ENCODE assay signal across 13 cellular contexts in the genomic region with DNA sequence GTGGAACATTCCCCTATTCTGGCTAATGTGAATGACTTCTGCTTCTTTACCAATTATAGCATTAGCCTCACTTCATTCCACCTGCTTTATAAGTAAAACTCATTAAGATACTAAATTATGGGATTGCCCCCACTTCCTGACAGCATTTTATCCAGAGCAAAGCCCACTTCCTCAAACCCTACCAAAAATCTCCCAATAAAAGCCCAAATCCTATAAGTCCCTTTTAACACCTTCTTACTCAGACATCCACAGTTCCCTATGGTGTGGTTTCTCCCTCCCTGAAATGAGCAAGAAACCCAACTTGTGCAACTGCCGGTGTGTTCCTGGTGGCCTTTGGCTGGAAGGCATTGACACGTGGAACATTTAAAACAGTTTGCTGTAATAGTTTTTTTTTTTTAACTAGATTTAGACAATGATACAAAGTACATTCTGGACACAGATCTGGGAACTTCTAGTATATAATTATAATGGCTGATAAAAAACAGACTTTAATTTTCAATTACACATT. TPM values are rescaled to one million over a fixed set of nuclear protein-coding genes. Genes with fewer than 3 reads are reported as not detected.
DNase-seq lines count a peak whose midpoint lies in the region; ATAC-seq, FAIRE-seq and TF ChIP-seq lines count a peak whose summit lies in the region.
"Had no signal": no experiment of that assay in that cellular context is flagged by ENCODE, and none has a peak within 500 bp of the region (broad histone marks: within the 10 kb centered on the region; RNA-seq: fewer than 3 reads in every experiment).

No MANE protein-coding gene starts in this region.

- H3K79me2 ChIP-seq in PC-9 (ENCODE audit: low read depth) = no peaks in the 10 kb centered on the region

- TF ChIP-seq CTCF in right lobe of liver (IDR thresholded peaks at IDR 0.05) (no peak), PC-9 (conservative IDR thresholded peaks at IDR 0.05) (no peak)

- H4K20me1 ChIP-seq in PC-9 (ENCODE audit: insufficient read depth) = no peaks in the 10 kb centered on the region

- H3K9me3 ChIP-seq in right lobe of liver (no peaks in the 10 kb centered on the region), PC-9 (ENCODE audit: insufficient read depth, low read depth) (no peaks in the 10 kb centered on the region)
- H3K9me3 ChIP-seq: thoracic aorta had no signal

- ATAC-seq in right lobe of liver (peak; percentile 72 to 84 (median 76)), HG03565 (IDR thresholded peaks at IDR 0.05; ENCODE audit: unreplicated experiment) (no peak)

- no peak overlapping the region for H3K4me2 ChIP-seq in PC-9
- H3K4me2 ChIP-seq: KMS-11 had no signal

- H3K4me3 ChIP-seq in right lobe of liver = no peak overlapping the region
- H3K4me3 ChIP-seq in PC-9 = no peak overlapping the region
- H3K4me3 ChIP-seq: thoracic aorta had no signal

- intact Hi-C loops in right lobe of liver (cut with DNase I) (no loop called here), PC-9 (cut with micrococcal nuclease; ENCODE audit: unreplicated experiment) (loop anchor here (5.0 kb wide), 2 partner anchors 493 to 648 kb away; no protein-coding TSS in a partner anchor)

- TF ChIP-seq POLR2A in right lobe of liver (IDR thresholded peaks at IDR 0.05) = no peak

- H3K9me2 ChIP-seq in PC-9 (ENCODE audit: insufficient read depth) = no peaks in the 10 kb centered on the region

- no peak for FAIRE-seq in GM19239 (lab: Jason Lieb, UNC)

- H3F3A ChIP-seq in PC-9 (ENCODE audit: insufficient read depth, low read depth) = peaks cover 7% of the 10 kb centered on the region; the same call in 1 of the 2 replicates

- H3K27me3 ChIP-seq in right lobe of liver (no peaks in the 10 kb centered on the region), PC-9 (ENCODE audit: insufficient read depth, low read depth) (no peaks in the 10 kb centered on the region)

- H2AFZ ChIP-seq in PC-9 = no peak overlapping the region

- DNase-seq in AML-193 (lab: John Stamatoyannopoulos, UW) (peak; percentile 18 to 32), KBM-7 (peak; percentile 78), astrocyte of the hippocampus (ENCODE audit: low read depth, low spot score) (peak; percentile 50), right lobe of liver (peak in 2 of 3 donors; percentile 38 to 59), GM19239 (ENCODE audit: insufficient read length, low spot score) (no peak), cortex of kidney (lab: John Stamatoyannopoulos, UW) (no peak), PC-9 (no peak)
- DNase-seq: activated effector memory CD4-positive, alpha-beta T cell treated with Interleukin-2 at 50 U/mL for 16 hours; head of caudate nucleus; NCI-H2227 treated with DMSO at 0.1 percent for 48 hours had no signal

- H3K4me1 ChIP-seq in right lobe of liver (peaks cover 0 to 14% (median 5%) of the 10 kb centered on the region in 4 donors), PC-9 (replicated peaks; ENCODE audit: insufficient read depth) (peaks cover 29% of the 10 kb centered on the region)

- POLR2A ChIA-PET in PC-9 (lab: Charles Lee; ENCODE audit: unreplicated experiment) = interaction anchor here (0.6 kb wide), 1 partner anchor 190 kb away, joined by 3 read pairs; no protein-coding TSS in a partner anchor

- CTCF ChIA-PET in PC-9 (lab: Charles Lee) = interaction anchor here (0.9 to 1.7 kb wide), 3 partner anchors 178 to 646 kb away, joined by 3 to 8 read pairs (median 5); no protein-coding TSS in a partner anchor

- BruUV-seq in PC-9 (replicated peaks; lab: Mats Ljungman, UMichigan) = no TSS peak

- 6% methylated on average over 2 of the region's 2 CpGs for WGBS in right lobe of liver (ENCODE audit: insufficient coverage, low coverage, low lambda C conversion rate, missing lambda C conversion rate)

- in situ Hi-C loops in KBM-7 (cut with MboI; ENCODE audit: low pct_unique_long_range_greater_than_20kb, low sequenced_read_pairs) = no loop called here

- H3K36me3 ChIP-seq in right lobe of liver = no peaks in the 10 kb centered on the region
- H3K36me3 ChIP-seq in PC-9 (ENCODE audit: low read depth) = no peaks in the 10 kb centered on the region
- H3K36me3 ChIP-seq: thoracic aorta had no signal

- H3K27ac ChIP-seq in right lobe of liver (peak overlapping the region; percentile 6 to 42 (median 34)), PC-9 (no peak overlapping the region)
- H3K27ac ChIP-seq: KMS-11 had no signal

RNA-seq across cellular contexts. Expression of a gene that starts 53.1 kb away (rescaled TPM):
- total RNA-seq in right lobe of liver (1 to 10 TPM; 2.3 to 6.2 (median 3.3) TPM), PC-9 (2021) (5.7 and 8.0 TPM in 2 replicates)

Comparison
In these comparisons a context has a peak if more than half of its experiments do, and no peak if none do; other contexts are left out.
1. DNase-seq: peak in AML-193 (2 of 2), KBM-7 (single experiment), astrocyte of the hippocampus (single experiment) and right lobe of liver (2 of 3); none in GM19239 (single experiment), cortex of kidney (single experiment) and PC-9 (0 of 2).